In genomic region chr22:39988386-39989114, GRCh38 we compare ENCODE assay signal across 20 cellular contexts. TPM values are rescaled to one million over a fixed set of nuclear protein-coding genes. Genes with fewer than 3 reads are reported as not detected.
"Had no signal": no experiment of that assay in that cellular context is flagged by ENCODE, and none has a peak within 500 bp of the region (broad histone marks: within the 10 kb centered on the region; RNA-seq: fewer than 3 reads in every experiment).

No MANE protein-coding gene starts in this region.

- H3K4me3 ChIP-seq: breast epithelium, gastroesophageal sphincter, hepatocyte, prostate gland, sigmoid colon, stomach, thoracic aorta had no signal

- H3K9me3 ChIP-seq: breast epithelium, gastroesophageal sphincter, prostate gland, sigmoid colon, stomach, thoracic aorta had no signal

- H3K36me3 ChIP-seq: breast epithelium, gastroesophageal sphincter, prostate gland, sigmoid colon, stomach, thoracic aorta had no signal

- ATAC-seq: activated naive CD4-positive, alpha-beta T cell treated with anti-CD3 and anti-CD28 coated beads, Interleukin-2, amount 50 U/mL, for 72 hours; gastroesophageal sphincter had no signal

- DNase-seq: activated CD4-positive, alpha-beta T cell treated with anti-CD3 and anti-CD28 coated beads, Interleukin-2, amount 50 U/mL, for 4 hours; activated CD4-positive, CD25-positive, alpha-beta regulatory T cell treated with anti-CD3 and anti-CD28 coated beads, Interleukin-2, amount 50 U/mL, for 72 hours; activated T-cell treated with anti-CD3 and anti-CD28 coated beads, Interleukin-2, amount 50 U/mL, for 1 hour; aorta; occipital lobe; sigmoid colon; stimulated activated CD4-positive, alpha-beta T cell treated with anti-CD3 and anti-CD28 coated beads, Interleukin-2, amount 100 ng/mL, for 48 hours; stomach had no signal

- H3K4me1 ChIP-seq: breast epithelium, gastroesophageal sphincter, prostate gland, sigmoid colon had no signal

- H2AFZ ChIP-seq: hepatocyte had no signal

- H3K27ac ChIP-seq: breast epithelium, gastroesophageal sphincter, hepatocyte, prostate gland, sigmoid colon, stomach, thoracic aorta had no signal

- H3K4me2 ChIP-seq: hepatocyte had no signal

- H3K27me3 ChIP-seq: breast epithelium had no signal

- H3K36me3 Mint-ChIP-seq: activated naive CD4-positive, alpha-beta T cell treated with anti-CD3 and anti-CD28 coated beads, Interleukin-2, amount 50 U/mL, for 72 hours had no signal

RNA-seq across cellular contexts. Expression of gene FAM83F, which starts 6.2 kb away (rescaled TPM):
- total RNA-seq: endothelial cell of umbilical vein, myocyte had no signal
- polyA plus RNA-seq: endothelial cell of umbilical vein had no signal

RNA-seq across cellular contexts. Expression of gene TMA7B, which starts 28.4 kb away (rescaled TPM):
- total RNA-seq: endothelial cell of umbilical vein, gastroesophageal sphincter, hepatocyte, kidney epithelial cell, mesenteric fat pad, myocyte, occipital lobe, prostate gland, sigmoid colon had no signal
- polyA plus RNA-seq: aorta, endothelial cell of umbilical vein, hepatocyte, liver, stomach, urinary bladder had no signal
